ENCODE assay signal across 18 cellular contexts in the genomic region with DNA sequence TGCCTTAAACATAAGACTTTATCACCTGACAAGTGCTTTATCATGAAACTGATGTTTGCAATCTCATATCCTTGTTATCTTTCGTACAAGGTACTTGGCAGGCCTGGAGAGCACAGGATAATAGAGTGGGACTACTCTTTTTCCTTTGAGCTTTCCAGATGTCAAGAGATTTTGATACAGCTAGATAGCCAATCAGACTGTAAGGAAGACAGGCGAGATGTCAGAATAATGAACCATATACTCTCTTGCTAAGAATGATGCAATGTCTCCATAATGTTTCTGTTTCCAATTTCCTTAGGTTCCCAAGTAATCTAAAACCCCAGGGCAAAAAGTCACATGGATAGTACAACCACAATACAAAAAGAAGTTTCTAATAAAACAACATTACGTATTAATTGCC.
DNase-seq lines count a peak whose midpoint lies in the region.
"Had no signal": no experiment of that assay in that cellular context is flagged by ENCODE, and none has a peak within 500 bp of the region (broad histone marks: within the 10 kb centered on the region; RNA-seq: fewer than 3 reads in every experiment).

No MANE protein-coding gene starts in this region.

- no peak overlapping the region for H3K4me3 ChIP-seq in skeletal muscle cell (ENCODE audit: low read depth, low read length)
- H3K4me3 ChIP-seq: BLaER1, GM12878, SJSA1 had no signal

- DNase-seq in OCI-M1 (lab: John Stamatoyannopoulos, UW) (peak; percentile 24), amniotic epithelial cell (ENCODE audit: low read depth) (peak; percentile 46), foreskin melanocyte (peak; percentile 67), skeletal muscle cell (ENCODE audit: low read depth) (peak; percentile 18), NCI-H1694 (lab: John Stamatoyannopoulos, UW) (no peak), NK-92 (lab: John Stamatoyannopoulos, UW; ENCODE audit: unreplicated experiment) (no peak), NCI-H82 (lab: John Stamatoyannopoulos, UW) (no peak)
- DNase-seq: CD4-positive, alpha-beta T cell; DMS79 treated with DMSO at 0.1 percent for 48 hours; MM.1S; NCI-H1048; NCI-H1417 treated with DMSO at 0.1 percent for 48 hours; NCI-H187 treated with DMSO at 0.1 percent for 48 hours; NCI-H510A; NCI-H748 treated with DMSO at 0.1 percent for 48 hours had no signal

Comparison
In these comparisons a context has a peak if more than half of its experiments do, and no peak if none do; other contexts are left out.
1. DNase-seq: peak in OCI-M1 (single experiment), amniotic epithelial cell (single experiment), foreskin melanocyte (single experiment) and skeletal muscle cell (single experiment); none in NCI-H1694 (single experiment), NK-92 (single experiment) and NCI-H82 (single experiment).